17 cellular contexts compared by ENCODE assay signal in genomic region chr22:27568265-27568664, GRCh38.
"Had no signal": no experiment of that assay in that cellular context is flagged by ENCODE, and none has a peak within 500 bp of the region (broad histone marks: within the 10 kb centered on the region; RNA-seq: fewer than 3 reads in every experiment).

No MANE protein-coding gene starts in this region.

- H3K27ac Mint-ChIP-seq: nephron progenitor cell; progenitor cell of endocrine pancreas; stimulated activated memory B cell treated with anti-CD40 and anti-IgM and Interleukin-4, amounts not matched to agents 10 μg/mL and 1 μg/mL and 100 μg/mL, for 72 hours had no signal

- H3K4me3 ChIP-seq: dorsolateral prefrontal cortex, lower lobe of right lung, testis, tibial artery, upper lobe of left lung, uterus had no signal

- H3K36me3 Mint-ChIP-seq: naive thymus-derived CD8-positive, alpha-beta T cell; stimulated activated memory B cell treated with anti-CD40 and anti-IgM and Interleukin-4, amounts not matched to agents 10 μg/mL and 1 μg/mL and 100 μg/mL, for 72 hours had no signal

- H3K27ac ChIP-seq: dorsolateral prefrontal cortex, lower lobe of right lung, parathyroid adenoma, testis, tibial artery, upper lobe of left lung, uterus had no signal

- H3K36me3 ChIP-seq: lower lobe of right lung, tibial artery, upper lobe of left lung, uterus had no signal

- H3K4me3 Mint-ChIP-seq: naive thymus-derived CD8-positive, alpha-beta T cell; nephron progenitor cell; stimulated activated memory B cell treated with anti-CD40 and anti-IgM and Interleukin-4, amounts not matched to agents 10 μg/mL and 1 μg/mL and 100 μg/mL, for 72 hours had no signal

- H3K4me1 ChIP-seq: lower lobe of right lung, parathyroid adenoma, testis, tibial artery, upper lobe of left lung, uterus had no signal

- H3K4me1 Mint-ChIP-seq: naive thymus-derived CD8-positive, alpha-beta T cell; stimulated activated memory B cell treated with anti-CD40 and anti-IgM and Interleukin-4, amounts not matched to agents 10 μg/mL and 1 μg/mL and 100 μg/mL, for 72 hours had no signal

- DNase-seq: dorsolateral prefrontal cortex; effector CD4-positive, alpha-beta T cell; head of caudate nucleus; left ventricle myocardium superior; lower lobe of right lung; naive thymus-derived CD8-positive, alpha-beta T cell; nephron progenitor cell; stimulated activated CD4-positive, alpha-beta T cell treated with anti-CD3 and anti-CD28 coated beads, Interleukin-4, amount 100 ng/mL, for 4 hours; stimulated activated naive CD8-positive, alpha-beta T cell treated with anti-CD3 and anti-CD28 coated beads, Interleukin-15, Interleukin-2, amounts not matched to agents 100 U/mL and 50 U/mL, for 24 hours; substantia nigra; testis; tibial artery; upper lobe of left lung; uterus had no signal

- H3K9me3 ChIP-seq: lower lobe of right lung, testis, uterus had no signal

- H3K27me3 ChIP-seq: testis, upper lobe of left lung, uterus had no signal
